Comparison of ENCODE assay signal across 11 cellular contexts in genomic region chr12:321606-322326, GRCh38. TPM values are rescaled to one million over a fixed set of nuclear protein-coding genes. Genes with fewer than 3 reads are reported as not detected.
DNase-seq lines count a peak whose midpoint lies in the region; ATAC-seq, FAIRE-seq and TF ChIP-seq lines count a peak whose summit lies in the region.
"Had no signal": no experiment of that assay in that cellular context is flagged by ENCODE, and none has a peak within 500 bp of the region (broad histone marks: within the 10 kb centered on the region; RNA-seq: fewer than 3 reads in every experiment).

No MANE protein-coding gene starts in this region.

- no peak overlapping the region for H3K4me3 ChIP-seq in H1 (ENCODE audit: extremely low read depth in 1 of 4, insufficient read depth in 2 of 4, low read depth in 3 of 4, low read length in 4 of 4)
- no peak overlapping the region for H3K4me3 ChIP-seq in smooth muscle cell
- H3K4me3 ChIP-seq: psoas muscle had no signal

- H2AK5ac ChIP-seq in H1 (ENCODE audit: low read depth, low read length): no peak overlapping the region

- CTCF ChIA-PET in H1 (lab: Charles Lee; ENCODE audit: partially characterized antibody): interaction anchor here (0.7 kb wide), 1 partner anchor 128 kb away, joined by 3 read pairs; no protein-coding TSS in a partner anchor

- TF ChIP-seq RAD21 in H1 (IDR thresholded peaks at IDR 0.05 in 1 of 2, conservative IDR thresholded peaks at IDR 0.05 in 1 of 2; ENCODE audit: low read depth in 2 of 2, low read length in 2 of 2): no peak

- 90% methylated on average over 1 of the region's 1 CpG; no CpG with 5 or more reads in 1 of the 2 experiments for WGBS in H1 (ENCODE audit: extremely low coverage in 1 of 2, insufficient coverage in 1 of 2, insufficient read length in 1 of 2, insufficient replicate concordance in 2 of 2, low coverage in 1 of 2, low lambda C conversion rate in 2 of 2, missing lambda C conversion rate in 1 of 2), 2 experiments
- 97% methylated on average over 1 of the region's 1 CpG for WGBS in smooth muscle cell (ENCODE audit: low lambda C conversion rate)

- ATAC-seq in activated T-cell treated with anti-CD3 and anti-CD28 coated beads, Interleukin-2, amount 50 U/mL, for 72 hours (replicated peaks in 1 of 2): no peak
- no peak for ATAC-seq in activated T-cell treated with anti-CD3 and anti-CD28 coated beads, Interleukin-2, amount 50 U/mL, for 4 hours
- ATAC-seq in HG02610 (IDR thresholded peaks at IDR 0.05; ENCODE audit: unreplicated experiment): no peak
- ATAC-seq: psoas muscle had no signal

- no peaks in the 10 kb centered on the region for H3K4me1 ChIP-seq in H1 (replicated peaks in 1 of 4; ENCODE audit: control insufficient read depth in 3 of 4, insufficient read depth in 4 of 4, low read length in 3 of 4)
- H3K4me1 ChIP-seq in smooth muscle cell (ENCODE audit: low read depth): no peaks in the 10 kb centered on the region
- H3K4me1 ChIP-seq: psoas muscle had no signal

- TF ChIP-seq POLR2A in H1 (IDR thresholded peaks at IDR 0.05; ENCODE audit: control extremely low read depth in 1 of 2, low read depth in 2 of 2, low read length in 2 of 2): no peak

- H2BK20ac ChIP-seq in H1 (ENCODE audit: low read length): no peak overlapping the region

- H3K23ac ChIP-seq in H1 (ENCODE audit: insufficient read length): no peak overlapping the region

- peaks cover 24 to 51% of the 10 kb centered on the region in 2 donors for H3K36me3 Mint-ChIP-seq in activated T-cell treated with anti-CD3 and anti-CD28 coated beads, Interleukin-2, amount 50 U/mL, for 72 hours (ENCODE audit: insufficient read depth in 2 of 2)
- peaks cover 60% of the 10 kb centered on the region for H3K36me3 Mint-ChIP-seq in activated T-cell treated with anti-CD3 and anti-CD28 coated beads, Interleukin-2, amount 50 U/mL, for 4 hours (ENCODE audit: insufficient read depth)
- H3K36me3 Mint-ChIP-seq in endothelial cell (ENCODE audit: low read depth, unreplicated experiment): peaks cover 42% of the 10 kb centered on the region

- no peak for TF ChIP-seq CTCF in H1 (IDR thresholded peaks at IDR 0.05; ENCODE audit: control extremely low read depth in 1 of 3, insufficient read depth in 1 of 3, low read depth in 1 of 3, low read length in 3 of 3)
- TF ChIP-seq CTCF in smooth muscle cell (IDR thresholded peaks at IDR 0.05; ENCODE audit: borderline replicate concordance, insufficient read depth, poor library complexity, severe bottlenecking): peak; percentile 9
- TF ChIP-seq CTCF in endothelial cell (IDR thresholded peaks at IDR 0.05; ENCODE audit: unreplicated experiment): no peak

- no peaks in the 10 kb centered on the region for H3K9me3 Mint-ChIP-seq in activated T-cell treated with anti-CD3 and anti-CD28 coated beads, Interleukin-2, amount 50 U/mL, for 72 hours
- no peaks in the 10 kb centered on the region for H3K9me3 Mint-ChIP-seq in activated T-cell treated with anti-CD3 and anti-CD28 coated beads, Interleukin-2, amount 50 U/mL, for 4 hours
- H3K9me3 Mint-ChIP-seq in endothelial cell (ENCODE audit: unreplicated experiment): no peaks in the 10 kb centered on the region
- H3K9me3 Mint-ChIP-seq: CD4-positive, CD25-positive, alpha-beta regulatory T cell had no signal

- H2BK15ac ChIP-seq in H1 (ENCODE audit: low read length): no peak overlapping the region

- H4K20me1 ChIP-seq in H1 (replicated peaks in 1 of 2; ENCODE audit: control insufficient read depth in 1 of 2, insufficient read depth in 2 of 2, low read length in 2 of 2) (no peaks in the 10 kb centered on the region), smooth muscle cell (ENCODE audit: low read depth) (peaks cover 10% of the 10 kb centered on the region)

- no peaks in the 10 kb centered on the region for H3K9me3 ChIP-seq in H1 (ENCODE audit: insufficient read depth in 2 of 2, low read depth in 1 of 2, low read length in 1 of 2)
- no peaks in the 10 kb centered on the region for H3K9me3 ChIP-seq in smooth muscle cell (replicated peaks; ENCODE audit: low read depth)
- H3K9me3 ChIP-seq: psoas muscle had no signal

- H3K4me3 Mint-ChIP-seq in activated T-cell treated with anti-CD3 and anti-CD28 coated beads, Interleukin-2, amount 50 U/mL, for 72 hours: no peak overlapping the region
- H3K4me3 Mint-ChIP-seq in activated T-cell treated with anti-CD3 and anti-CD28 coated beads, Interleukin-2, amount 50 U/mL, for 4 hours: no peak overlapping the region
- H3K4me3 Mint-ChIP-seq in endothelial cell (ENCODE audit: unreplicated experiment): no peak overlapping the region
- H3K4me3 Mint-ChIP-seq: activated naive CD8-positive, alpha-beta T cell; CD4-positive, CD25-positive, alpha-beta regulatory T cell had no signal

- TF ChIP-seq EP300 in H1 (IDR thresholded peaks at IDR 0.05; ENCODE audit: borderline replicate concordance in 1 of 2, low read depth in 2 of 2, low read length in 2 of 2): no peak

- no peaks in the 10 kb centered on the region for H3F3A ChIP-seq in smooth muscle cell (ENCODE audit: low read depth)

- FAIRE-seq in H1 (lab: Jason Lieb, UNC): no peak

- no peak overlapping the region for H2BK5ac ChIP-seq in H1 (ENCODE audit: low read depth, low read length)

- H4K5ac ChIP-seq in H1 (ENCODE audit: insufficient read length, low read depth, low read length): no peak overlapping the region

- H3K4me2 ChIP-seq in H1 (ENCODE audit: insufficient read depth in 1 of 2, low read depth in 2 of 2, low read length in 2 of 2): no peak overlapping the region
- no peak overlapping the region for H3K4me2 ChIP-seq in smooth muscle cell

- H3K27ac ChIP-seq in H1 (ENCODE audit: low read depth, low read length): no peak overlapping the region
- H3K27ac ChIP-seq in smooth muscle cell (ENCODE audit: low read depth): no peak overlapping the region
- H3K27ac ChIP-seq: psoas muscle had no signal

- peak overlapping the region; percentile 49 for H3K27ac Mint-ChIP-seq in activated T-cell treated with anti-CD3 and anti-CD28 coated beads, Interleukin-2, amount 50 U/mL, for 72 hours
- H3K27ac Mint-ChIP-seq in endothelial cell (ENCODE audit: unreplicated experiment): no peak overlapping the region
- H3K27ac Mint-ChIP-seq: activated naive CD8-positive, alpha-beta T cell had no signal

- H2AFZ ChIP-seq in H1 (ENCODE audit: low read length) (no peak overlapping the region), smooth muscle cell (ENCODE audit: low read depth) (no peak overlapping the region)

- no peaks in the 10 kb centered on the region for H3K79me2 ChIP-seq in H1 (ENCODE audit: control insufficient read depth in 1 of 2, insufficient read depth in 2 of 2, low read length in 2 of 2)
- H3K79me2 ChIP-seq in smooth muscle cell (ENCODE audit: low read depth): no peaks in the 10 kb centered on the region

- POLR2A ChIA-PET in H1 (lab: Charles Lee; ENCODE audit: partially characterized antibody): no interaction called here

- no peaks in the 10 kb centered on the region for H3K79me1 ChIP-seq in H1 (ENCODE audit: low read depth, low read length)

- no peak overlapping the region for H4K91ac ChIP-seq in H1 (replicated peaks; ENCODE audit: insufficient read length, low read length)

- no peak overlapping the region for H3K9ac ChIP-seq in H1 (replicated peaks in 1 of 4; ENCODE audit: extremely low read depth in 1 of 4, low read depth in 3 of 4, low read length in 3 of 4)
- H3K9ac ChIP-seq in smooth muscle cell (ENCODE audit: low read depth): no peak overlapping the region

- H3K4ac ChIP-seq in H1 (replicated peaks; ENCODE audit: insufficient read length, low read depth, low read length): no peak overlapping the region

- no peak overlapping the region for H2BK12ac ChIP-seq in H1 (ENCODE audit: low read depth, low read length)

- no peak overlapping the region for H3K56ac ChIP-seq in H1 (replicated peaks; ENCODE audit: insufficient read length, low read depth, low read length)

- no peak overlapping the region for H3K18ac ChIP-seq in H1 (ENCODE audit: extremely low read depth, low read length)

- H3K27me3 Mint-ChIP-seq in activated T-cell treated with anti-CD3 and anti-CD28 coated beads, Interleukin-2, amount 50 U/mL, for 72 hours (ENCODE audit: low read depth): no peaks in the 10 kb centered on the region
- no peaks in the 10 kb centered on the region for H3K27me3 Mint-ChIP-seq in activated T-cell treated with anti-CD3 and anti-CD28 coated beads, Interleukin-2, amount 50 U/mL, for 4 hours (ENCODE audit: low read depth)
- peaks cover 3% of the 10 kb centered on the region for H3K27me3 Mint-ChIP-seq in endothelial cell (ENCODE audit: unreplicated experiment)
- H3K27me3 Mint-ChIP-seq: activated naive CD8-positive, alpha-beta T cell; CD4-positive, CD25-positive, alpha-beta regulatory T cell had no signal

- H3K23me2 ChIP-seq in H1 (ENCODE audit: low read depth, low read length): no peaks in the 10 kb centered on the region

- peaks cover 8% of the 10 kb centered on the region for H3K4me1 Mint-ChIP-seq in activated T-cell treated with anti-CD3 and anti-CD28 coated beads, Interleukin-2, amount 50 U/mL, for 72 hours (ENCODE audit: low read depth)
- H3K4me1 Mint-ChIP-seq in activated T-cell treated with anti-CD3 and anti-CD28 coated beads, Interleukin-2, amount 50 U/mL, for 4 hours (ENCODE audit: low read depth): peaks cover 8% of the 10 kb centered on the region
- peaks cover 21% of the 10 kb centered on the region for H3K4me1 Mint-ChIP-seq in endothelial cell (ENCODE audit: unreplicated experiment)

- H3K36me3 ChIP-seq in H1 (ENCODE audit: control insufficient read depth in 2 of 4, insufficient read depth in 4 of 4, low read length in 3 of 4) (peaks cover 13 to 49% (median 37%) of the 10 kb centered on the region in 4 experiments), smooth muscle cell (ENCODE audit: low read depth) (peaks cover 68% of the 10 kb centered on the region)

- no peak overlapping the region for H2BK120ac ChIP-seq in H1 (replicated peaks; ENCODE audit: low read depth, low read length)

- H3K14ac ChIP-seq in H1 (ENCODE audit: insufficient read length): no peak overlapping the region

- no peak overlapping the region for H4K8ac ChIP-seq in H1 (ENCODE audit: extremely low read depth, insufficient read depth, low read length)

- H3K27me3 ChIP-seq in H1 (replicated peaks in 1 of 4; ENCODE audit: control insufficient read depth in 3 of 4, extremely low read depth in 1 of 4, insufficient read depth in 3 of 4, low read length in 3 of 4): no peaks in the 10 kb centered on the region
- no peaks in the 10 kb centered on the region for H3K27me3 ChIP-seq in smooth muscle cell (ENCODE audit: low read depth)

- DNase-seq in activated T-cell treated with anti-CD3 and anti-CD28 coated beads, Interleukin-2, amount 50 U/mL, for 72 hours: no peak
- no peak for DNase-seq in activated T-cell treated with anti-CD3 and anti-CD28 coated beads, Interleukin-2, amount 50 U/mL, for 4 hours
- peak; percentile 21 for DNase-seq in NCI-H69 (lab: John Stamatoyannopoulos, UW)
- DNase-seq in H1 (ENCODE audit: low read depth in 1 of 2, low spot score in 2 of 2): no peak
- DNase-seq in smooth muscle cell (lab: John Stamatoyannopoulos, UW; ENCODE audit: unreplicated experiment): no peak
- DNase-seq in endothelial cell (ENCODE audit: low spot score): no peak
- no peak for DNase-seq in NCI-H1436 (lab: John Stamatoyannopoulos, UW)
- DNase-seq: CD4-positive, CD25-positive, alpha-beta regulatory T cell; psoas muscle had no signal

RNA-seq across cellular contexts. Expression of gene SLC6A13, which starts 59.1 kb away (rescaled TPM):
- total RNA-seq in activated T-cell treated with anti-CD3 and anti-CD28 coated beads, Interleukin-2, amount 50 U/mL, for 72 hours: 1 to 10 TPM; 2.6 to 3.3 TPM
- under 1 TPM in 1 of 3 donors, not detected in 2; 0.81 TPM for total RNA-seq in activated T-cell treated with anti-CD3 and anti-CD28 coated beads, Interleukin-2, amount 50 U/mL, for 4 hours
- total RNA-seq in H1 (2021; fragmentation: NEBNext Ultra II Directional; extraction: Animal tissue kit (Norgen Biotek cat#: 25700)): not detected in 2 replicates
- polyA plus RNA-seq in H1 (2011; rRNA removed) (0.03 and 0.19 TPM in 2 replicates), smooth muscle cell (0.39 and 0.66 TPM in 2 replicates)
- 0.05 TPM for polyA plus RNA-seq in H1 (2011; cell fraction: cytosol; rRNA removed)
- 0.61 TPM for polyA plus RNA-seq in H1 (2011; cell fraction: nucleus; rRNA removed)
- polyA plus RNA-seq in H1 (2012, experiment 1 of 2): 0.39 TPM in 1 of 4 replicates, not detected in the others
- polyA plus RNA-seq in H1 (2012, experiment 2 of 2): not detected
- 0.06 TPM for polyA plus RNA-seq in H1 (2013, experiment 1 of 2)
- polyA plus RNA-seq in H1 (2013, experiment 2 of 2): 0.11 TPM
- 0.16 and 0.24 TPM in 2 replicates for polyA minus RNA-seq in H1 (2011; rRNA and poly(A)+ RNA removed)
- not detected for polyA minus RNA-seq in H1 (2011; cell fraction: cytosol; rRNA and poly(A)+ RNA removed)
- 1.6 TPM for polyA minus RNA-seq in H1 (2011; cell fraction: nucleus; rRNA and poly(A)+ RNA removed)
- total RNA-seq in smooth muscle cell (0.45 and 1.2 TPM in 2 replicates), endothelial cell (ENCODE audit: unreplicated experiment) (0.90 TPM)
- polyA plus RNA-seq: CD4-positive, CD25-positive, alpha-beta regulatory T cell had no signal
